ENCODE assay signal across 8 cellular contexts in the genomic region with DNA sequence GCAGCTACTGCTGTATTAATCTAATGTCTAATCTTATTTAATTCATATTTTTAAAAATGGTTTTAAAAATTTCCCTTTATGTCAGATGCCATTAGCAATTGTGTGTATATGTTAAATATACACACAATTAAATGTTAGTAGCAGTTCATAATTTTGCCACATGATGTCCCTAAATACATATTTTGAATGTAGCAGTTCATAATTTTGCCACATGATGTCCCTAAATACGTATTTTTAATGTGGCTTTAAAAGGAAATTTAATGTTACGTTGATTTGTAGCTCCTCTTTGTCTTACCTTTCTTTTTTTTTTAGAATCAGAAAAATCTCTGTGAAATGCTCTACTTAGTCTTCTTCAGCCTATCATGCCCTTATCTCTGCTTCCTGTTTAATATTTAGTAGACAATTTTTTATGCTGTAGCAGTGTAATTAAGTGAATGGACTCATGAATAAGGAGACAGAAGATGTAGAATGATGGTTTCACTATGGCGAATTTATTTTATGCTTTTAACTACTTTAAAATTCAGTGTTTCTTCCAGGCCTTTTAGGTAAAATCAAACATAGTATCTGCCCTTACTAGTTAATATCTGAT. TPM values are rescaled to one million over a fixed set of nuclear protein-coding genes. Genes with fewer than 3 reads are reported as not detected.
DNase-seq lines count a peak whose midpoint lies in the region; ATAC-seq and TF ChIP-seq lines count a peak whose summit lies in the region.

No MANE protein-coding gene starts in this region.

- no TSS peak for BruUV-seq in HCT116 (replicated peaks; lab: Mats Ljungman, UMichigan)

- peak; percentile 64 for ATAC-seq in HCT116

- no peaks in the 10 kb centered on the region for H3K9me2 ChIP-seq in HCT116 (ENCODE audit: insufficient read depth)

- no peaks in the 10 kb centered on the region for H3K36me3 Mint-ChIP-seq in neural crest cell (ENCODE audit: low read depth)

- H3K27ac ChIP-seq in HCT116 (ENCODE audit: low read depth, low read length), result no peak overlapping the region

- no peaks in the 10 kb centered on the region for H3K9me3 ChIP-seq in HCT116 (ENCODE audit: control insufficient read depth in 1 of 2, insufficient read depth in 1 of 2, low read depth in 1 of 2, low read length in 2 of 2)

- TF ChIP-seq CTCF in HCT116 (IDR thresholded peaks at IDR 0.05 in 2 of 3, conservative IDR thresholded peaks at IDR 0.05 in 1 of 3; ENCODE audit: borderline replicate concordance in 1 of 3, insufficient read depth in 1 of 3, low read depth in 2 of 3, low read length in 2 of 3), result peak; percentile 52 to 99 (median 87)
- peak; percentile 81 for TF ChIP-seq CTCF in neural crest cell (conservative IDR thresholded peaks at IDR 0.05)

- intact Hi-C loops in HCT116 (cut with micrococcal nuclease), result loop anchor here (1.0 to 5.0 kb wide), 4 partner anchors 121 to 980 kb away; no protein-coding TSS in a partner anchor

- no peak overlapping the region for H3K27ac Mint-ChIP-seq in neural crest cell (ENCODE audit: unreplicated experiment)

- POLR2A ChIA-PET in HCT116 (lab: Charles Lee), result no interaction called here

- no peaks in the 10 kb centered on the region for H3K36me3 ChIP-seq in HCT116 (ENCODE audit: control insufficient read depth in 1 of 2, insufficient read depth in 2 of 2, low read length in 2 of 2)

- DNase-seq in NCI-H82 (lab: John Stamatoyannopoulos, UW) (peak; percentile 32), NCI-H82 treated with DMSO at 0.1 percent for 48 hours (lab: John Stamatoyannopoulos, UW; ENCODE audit: unreplicated experiment) (no peak), HCT116 (ENCODE audit: low read depth, low spot score) (peak; percentile 34), NCI-H1105 treated with DMSO at 0.1 percent for 48 hours (lab: John Stamatoyannopoulos, UW) (peak; percentile 20), cerebellar cortex (ENCODE audit: low spot score) (peak; percentile 18), neural crest cell (ENCODE audit: low read depth, low spot score) (no peak), SHP77 treated with DMSO at 0.1 percent for 48 hours (lab: John Stamatoyannopoulos, UW) (no peak)
- DNase-seq in activated CD4-positive, CD25-positive, alpha-beta regulatory T cell (lab: John Stamatoyannopoulos, UW), result no peak

- H3K4me3 Mint-ChIP-seq in neural crest cell, result no peak overlapping the region

- H3K27me3 Mint-ChIP-seq in neural crest cell (ENCODE audit: low read depth), result no peaks in the 10 kb centered on the region

- TF ChIP-seq POLR2A in HCT116 (IDR thresholded peaks at IDR 0.05; ENCODE audit: borderline replicate concordance, extremely low read depth, insufficient read depth, insufficient read length), result no peak

- H3K4me1 ChIP-seq in HCT116 (ENCODE audit: control insufficient read depth in 1 of 2, insufficient read depth in 2 of 2, low read length in 2 of 2), result no peaks in the 10 kb centered on the region

- no peaks in the 10 kb centered on the region for H4K20me1 ChIP-seq in HCT116 (ENCODE audit: insufficient read depth)

- peak overlapping the region; percentile 46 for H3K4me2 ChIP-seq in HCT116 (ENCODE audit: low read length)

- H3K9me3 Mint-ChIP-seq in neural crest cell, result peaks cover 3% of the 10 kb centered on the region

- peak overlapping the region; percentile 82 for H2AFZ ChIP-seq in HCT116 (ENCODE audit: low read depth, low read length, poor library complexity, severe bottlenecking)

- no peaks in the 10 kb centered on the region for H3K27me3 ChIP-seq in HCT116 (ENCODE audit: insufficient read depth, low read length)

- TF ChIP-seq RAD21 in HCT116 (IDR thresholded peaks at IDR 0.05; ENCODE audit: low read depth), result peak; percentile 86

- RAD21 ChIA-PET in HCT116 (lab: Charles Lee; ENCODE audit: low non-redundant PET in 1 of 2, low total read pairs in 2 of 2, uncharacterized antibody in 2 of 2, unreplicated experiment in 2 of 2), result interaction anchor here in 1 of 2 experiments (1.7 kb wide), 1 partner anchor 121 kb away, joined by 8 read pairs; no protein-coding TSS in a partner anchor

- H3K9ac ChIP-seq in HCT116 (ENCODE audit: low read length), result no peak overlapping the region

- H3K79me2 ChIP-seq in HCT116 (ENCODE audit: insufficient read depth, low read length), result no peaks in the 10 kb centered on the region

- CTCF ChIA-PET in HCT116 (lab: Charles Lee), result interaction anchor here (0.6 to 3.5 kb wide), 26 partner anchors 9 to 980 kb away, joined by 3 to 62 read pairs (median 4); no protein-coding TSS in a partner anchor

- H3K4me1 Mint-ChIP-seq in neural crest cell, result no peaks in the 10 kb centered on the region

- H3K4me3 ChIP-seq in HCT116 (replicated peaks in 1 of 2; ENCODE audit: low read depth in 1 of 2, low read length in 2 of 2), result no peak overlapping the region; a peak in 1 of 4 replicates

TF ChIP-seq in HCT116, 20 proteins besides CTCF, POLR2A, EP300 and RAD21:
- TF ChIP-seq MAX (IDR thresholded peaks at IDR 0.05), result no peak
- TF ChIP-seq CBX3 (IDR thresholded peaks at IDR 0.05; ENCODE audit: low read depth), result peak; percentile 40; the same call in 1 of the 2 replicates

RNA-seq across cellular contexts. Expression of gene RBM46, which starts 26.1 kb away (rescaled TPM):
- total RNA-seq in HCT116 (2021; ENCODE audit: unreplicated experiment) (0.39 TPM), neural crest cell (not detected in 2 replicates)
- polyA plus RNA-seq in HCT116 (2012), result 0.06 and 0.13 TPM in 2 replicates

Comparison
In these comparisons a context has a peak if more than half of its experiments do, and no peak if none do; other contexts are left out.
1. DNase-seq: peak in NCI-H82 (single experiment), HCT116 (single experiment), NCI-H1105 treated with DMSO at 0.1 percent for 48 hours (single experiment) and cerebellar cortex (single experiment); none in NCI-H82 treated with DMSO at 0.1 percent for 48 hours (single experiment), neural crest cell (single experiment), SHP77 treated with DMSO at 0.1 percent for 48 hours (single experiment) and activated CD4-positive, CD25-positive, alpha-beta regulatory T cell (0 of 4).